ENCODE assay signal across 1 cellular context in genomic region chr13:52428295-52428694, GRCh38.
TF ChIP-seq lines count a peak whose summit lies in the region.

No MANE protein-coding gene starts in this region.

TF ChIP-seq in HepG2, 621 proteins besides CTCF, POLR2A, EP300 and RAD21 (continues in another document):
- TF ChIP-seq ZNF281 (CRISPR knock-in tag; IDR thresholded peaks at IDR 0.05; ENCODE audit: borderline replicate concordance): no peak
- TF ChIP-seq ZNF839 (CRISPR knock-in tag; IDR thresholded peaks at IDR 0.05; ENCODE audit: borderline replicate concordance): no peak
- no peak for TF ChIP-seq REPIN1 (CRISPR knock-in tag; IDR thresholded peaks at IDR 0.05; ENCODE audit: borderline replicate concordance, low read depth)
- TF ChIP-seq SNAPC4 (CRISPR knock-in tag; IDR thresholded peaks at IDR 0.05): no peak
- TF ChIP-seq TCF7 (IDR thresholded peaks at IDR 0.05; ENCODE audit: low read depth): no peak
- no peak for TF ChIP-seq ZNF3 (CRISPR knock-in tag; IDR thresholded peaks at IDR 0.05)
- TF ChIP-seq HNF1A (IDR thresholded peaks at IDR 0.05; ENCODE audit: low read depth): no peak
- no peak for TF ChIP-seq HNF1A (CRISPR knock-in tag; IDR thresholded peaks at IDR 0.05; ENCODE audit: borderline replicate concordance)
- TF ChIP-seq IKZF5 (CRISPR knock-in tag; IDR thresholded peaks at IDR 0.05): no peak
- TF ChIP-seq ZNF672 (CRISPR knock-in tag; IDR thresholded peaks at IDR 0.05): no peak
- TF ChIP-seq ARID3A (IDR thresholded peaks at IDR 0.05; ENCODE audit: low read depth, low read length): no peak
- TF ChIP-seq TBX2 (CRISPR knock-in tag; IDR thresholded peaks at IDR 0.05; ENCODE audit: borderline replicate concordance): no peak
- TF ChIP-seq ZNF883 (CRISPR knock-in tag; IDR thresholded peaks at IDR 0.05; ENCODE audit: not compliant biosample characterization): no peak
- no peak for TF ChIP-seq CC2D1A (CRISPR knock-in tag; IDR thresholded peaks at IDR 0.05)
- TF ChIP-seq PAX8 (CRISPR knock-in tag; IDR thresholded peaks at IDR 0.05; ENCODE audit: borderline replicate concordance): no peak
- no peak for TF ChIP-seq ZNF605 (CRISPR knock-in tag; IDR thresholded peaks at IDR 0.05)
- TF ChIP-seq IRX3 (CRISPR knock-in tag; IDR thresholded peaks at IDR 0.05; ENCODE audit: borderline replicate concordance, low read depth): no peak
- TF ChIP-seq IRF2 (CRISPR knock-in tag; IDR thresholded peaks at IDR 0.05): no peak
- no peak for TF ChIP-seq DR1 (CRISPR knock-in tag; IDR thresholded peaks at IDR 0.05)
- TF ChIP-seq ZNF512B (CRISPR knock-in tag; IDR thresholded peaks at IDR 0.05; ENCODE audit: borderline replicate concordance): no peak
- no peak for TF ChIP-seq ZGPAT (CRISPR knock-in tag; IDR thresholded peaks at IDR 0.05)
- no peak for TF ChIP-seq HNRNPK (IDR thresholded peaks at IDR 0.05; ENCODE audit: low read depth, low read length, poor library complexity, severe bottlenecking)
- TF ChIP-seq MEIS1 (CRISPR knock-in tag; IDR thresholded peaks at IDR 0.05; ENCODE audit: borderline replicate concordance): no peak
- 0 out of 2 replicates have a peak, but pooled peaks have one; percentile 18 for TF ChIP-seq ELF3 (CRISPR knock-in tag; IDR thresholded peaks at IDR 0.05)
- TF ChIP-seq ZSCAN12 (CRISPR knock-in tag; IDR thresholded peaks at IDR 0.05): no peak
- TF ChIP-seq CHD2 (IDR thresholded peaks at IDR 0.05; ENCODE audit: low read depth, low read length): no peak
- no peak for TF ChIP-seq RELA (CRISPR knock-in tag; IDR thresholded peaks at IDR 0.05)
- TF ChIP-seq ARID5B (CRISPR knock-in tag; IDR thresholded peaks at IDR 0.05): peak; percentile 59; the same call in 1 of the 2 replicates
- TF ChIP-seq SIX1 (CRISPR knock-in tag; IDR thresholded peaks at IDR 0.05; ENCODE audit: borderline replicate concordance): no peak
- TF ChIP-seq AGO1 (IDR thresholded peaks at IDR 0.05; ENCODE audit: low read depth, low read length, poor library complexity, severe bottlenecking): no peak
- TF ChIP-seq NFATC3 (CRISPR knock-in tag; IDR thresholded peaks at IDR 0.05): no peak
